2 cellular contexts compared by ENCODE assay signal in the genomic region with DNA sequence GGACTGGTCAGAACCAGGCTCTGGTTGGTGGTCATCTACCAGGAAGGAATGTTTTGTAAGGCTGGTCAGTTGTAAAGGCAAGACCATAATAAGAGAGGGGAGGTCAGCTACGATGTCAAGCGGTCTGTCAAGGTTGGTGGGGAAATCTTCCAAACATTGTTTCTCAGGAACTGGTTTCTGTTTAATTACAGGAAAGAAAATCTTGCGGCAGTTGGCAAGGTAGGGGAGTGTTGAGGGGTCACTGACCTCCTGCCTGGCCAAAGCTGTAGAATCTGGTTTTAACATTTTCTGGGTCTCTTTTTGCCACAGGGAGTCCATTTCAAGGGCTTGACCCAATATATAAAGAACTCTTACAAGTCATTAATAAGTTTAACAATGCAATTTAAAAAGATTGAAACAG.
A peak's percentile ranks its signal among the peaks of the same experiment; 100 is the strongest.
TF ChIP-seq lines count a peak whose summit lies in the region.

No MANE protein-coding gene starts in this region.

TF ChIP-seq in liver, 16 proteins besides CTCF, POLR2A, EP300 and RAD21 (continued from another document):
- TF ChIP-seq, protein P1, sequence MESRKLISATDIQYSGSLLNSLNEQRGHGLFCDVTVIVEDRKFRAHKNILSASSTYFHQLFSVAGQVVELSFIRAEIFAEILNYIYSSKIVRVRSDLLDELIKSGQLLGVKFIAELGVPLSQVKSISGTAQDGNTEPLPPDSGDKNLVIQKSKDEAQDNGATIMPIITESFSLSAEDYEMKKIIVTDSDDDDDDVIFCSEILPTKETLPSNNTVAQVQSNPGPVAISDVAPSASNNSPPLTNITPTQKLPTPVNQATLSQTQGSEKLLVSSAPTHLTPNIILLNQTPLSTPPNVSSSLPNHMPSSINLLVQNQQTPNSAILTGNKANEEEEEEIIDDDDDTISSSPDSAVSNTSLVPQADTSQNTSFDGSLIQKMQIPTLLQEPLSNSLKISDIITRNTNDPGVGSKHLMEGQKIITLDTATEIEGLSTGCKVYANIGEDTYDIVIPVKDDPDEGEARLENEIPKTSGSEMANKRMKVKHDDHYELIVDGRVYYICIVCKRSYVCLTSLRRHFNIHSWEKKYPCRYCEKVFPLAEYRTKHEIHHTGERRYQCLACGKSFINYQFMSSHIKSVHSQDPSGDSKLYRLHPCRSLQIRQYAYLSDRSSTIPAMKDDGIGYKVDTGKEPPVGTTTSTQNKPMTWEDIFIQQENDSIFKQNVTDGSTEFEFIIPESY (IDR thresholded peaks at IDR 0.05) = no peak
- peak; percentile 40 to 50 for TF ChIP-seq RXRA (IDR thresholded peaks at IDR 0.05)
- TF ChIP-seq GABPA (IDR thresholded peaks at IDR 0.05 in 1 of 2, conservative IDR thresholded peaks at IDR 0.05 in 1 of 2) = no peak

TF ChIP-seq in HepG2, 621 proteins besides CTCF, POLR2A, EP300 and RAD21 (continued from another document):
- TF ChIP-seq, protein P2, sequence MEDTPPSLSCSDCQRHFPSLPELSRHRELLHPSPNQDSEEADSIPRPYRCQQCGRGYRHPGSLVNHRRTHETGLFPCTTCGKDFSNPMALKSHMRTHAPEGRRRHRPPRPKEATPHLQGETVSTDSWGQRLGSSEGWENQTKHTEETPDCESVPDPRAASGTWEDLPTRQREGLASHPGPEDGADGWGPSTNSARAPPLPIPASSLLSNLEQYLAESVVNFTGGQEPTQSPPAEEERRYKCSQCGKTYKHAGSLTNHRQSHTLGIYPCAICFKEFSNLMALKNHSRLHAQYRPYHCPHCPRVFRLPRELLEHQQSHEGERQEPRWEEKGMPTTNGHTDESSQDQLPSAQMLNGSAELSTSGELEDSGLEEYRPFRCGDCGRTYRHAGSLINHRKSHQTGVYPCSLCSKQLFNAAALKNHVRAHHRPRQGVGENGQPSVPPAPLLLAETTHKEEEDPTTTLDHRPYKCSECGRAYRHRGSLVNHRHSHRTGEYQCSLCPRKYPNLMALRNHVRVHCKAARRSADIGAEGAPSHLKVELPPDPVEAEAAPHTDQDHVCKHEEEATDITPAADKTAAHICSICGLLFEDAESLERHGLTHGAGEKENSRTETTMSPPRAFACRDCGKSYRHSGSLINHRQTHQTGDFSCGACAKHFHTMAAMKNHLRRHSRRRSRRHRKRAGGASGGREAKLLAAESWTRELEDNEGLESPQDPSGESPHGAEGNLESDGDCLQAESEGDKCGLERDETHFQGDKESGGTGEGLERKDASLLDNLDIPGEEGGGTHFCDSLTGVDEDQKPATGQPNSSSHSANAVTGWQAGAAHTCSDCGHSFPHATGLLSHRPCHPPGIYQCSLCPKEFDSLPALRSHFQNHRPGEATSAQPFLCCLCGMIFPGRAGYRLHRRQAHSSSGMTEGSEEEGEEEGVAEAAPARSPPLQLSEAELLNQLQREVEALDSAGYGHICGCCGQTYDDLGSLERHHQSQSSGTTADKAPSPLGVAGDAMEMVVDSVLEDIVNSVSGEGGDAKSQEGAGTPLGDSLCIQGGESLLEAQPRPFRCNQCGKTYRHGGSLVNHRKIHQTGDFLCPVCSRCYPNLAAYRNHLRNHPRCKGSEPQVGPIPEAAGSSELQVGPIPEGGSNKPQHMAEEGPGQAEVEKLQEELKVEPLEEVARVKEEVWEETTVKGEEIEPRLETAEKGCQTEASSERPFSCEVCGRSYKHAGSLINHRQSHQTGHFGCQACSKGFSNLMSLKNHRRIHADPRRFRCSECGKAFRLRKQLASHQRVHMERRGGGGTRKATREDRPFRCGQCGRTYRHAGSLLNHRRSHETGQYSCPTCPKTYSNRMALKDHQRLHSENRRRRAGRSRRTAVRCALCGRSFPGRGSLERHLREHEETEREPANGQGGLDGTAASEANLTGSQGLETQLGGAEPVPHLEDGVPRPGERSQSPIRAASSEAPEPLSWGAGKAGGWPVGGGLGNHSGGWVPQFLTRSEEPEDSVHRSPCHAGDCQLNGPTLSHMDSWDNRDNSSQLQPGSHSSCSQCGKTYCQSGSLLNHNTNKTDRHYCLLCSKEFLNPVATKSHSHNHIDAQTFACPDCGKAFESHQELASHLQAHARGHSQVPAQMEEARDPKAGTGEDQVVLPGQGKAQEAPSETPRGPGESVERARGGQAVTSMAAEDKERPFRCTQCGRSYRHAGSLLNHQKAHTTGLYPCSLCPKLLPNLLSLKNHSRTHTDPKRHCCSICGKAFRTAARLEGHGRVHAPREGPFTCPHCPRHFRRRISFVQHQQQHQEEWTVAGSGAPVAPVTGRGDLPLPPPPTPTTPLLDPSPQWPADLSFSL (CRISPR knock-in tag; IDR thresholded peaks at IDR 0.05) = no peak
- TF ChIP-seq HNF4A (CRISPR knock-in tag; IDR thresholded peaks at IDR 0.05) (no peak), ZNF652 (CRISPR knock-in tag; IDR thresholded peaks at IDR 0.05; ENCODE audit: borderline replicate concordance, low read depth) (no peak), E2F1 (CRISPR knock-in tag; IDR thresholded peaks at IDR 0.05) (no peak), IRF2 (CRISPR knock-in tag; IDR thresholded peaks at IDR 0.05) (no peak), ATM (IDR thresholded peaks at IDR 0.05; ENCODE audit: borderline replicate concordance) (no peak), TBX2 (CRISPR knock-in tag; IDR thresholded peaks at IDR 0.05; ENCODE audit: borderline replicate concordance) (no peak), ELF4 (CRISPR knock-in tag; IDR thresholded peaks at IDR 0.05; ENCODE audit: borderline replicate concordance) (no peak), ZBTB7B (CRISPR knock-in tag; IDR thresholded peaks at IDR 0.05) (no peak)
- TF ChIP-seq, protein P3, sequence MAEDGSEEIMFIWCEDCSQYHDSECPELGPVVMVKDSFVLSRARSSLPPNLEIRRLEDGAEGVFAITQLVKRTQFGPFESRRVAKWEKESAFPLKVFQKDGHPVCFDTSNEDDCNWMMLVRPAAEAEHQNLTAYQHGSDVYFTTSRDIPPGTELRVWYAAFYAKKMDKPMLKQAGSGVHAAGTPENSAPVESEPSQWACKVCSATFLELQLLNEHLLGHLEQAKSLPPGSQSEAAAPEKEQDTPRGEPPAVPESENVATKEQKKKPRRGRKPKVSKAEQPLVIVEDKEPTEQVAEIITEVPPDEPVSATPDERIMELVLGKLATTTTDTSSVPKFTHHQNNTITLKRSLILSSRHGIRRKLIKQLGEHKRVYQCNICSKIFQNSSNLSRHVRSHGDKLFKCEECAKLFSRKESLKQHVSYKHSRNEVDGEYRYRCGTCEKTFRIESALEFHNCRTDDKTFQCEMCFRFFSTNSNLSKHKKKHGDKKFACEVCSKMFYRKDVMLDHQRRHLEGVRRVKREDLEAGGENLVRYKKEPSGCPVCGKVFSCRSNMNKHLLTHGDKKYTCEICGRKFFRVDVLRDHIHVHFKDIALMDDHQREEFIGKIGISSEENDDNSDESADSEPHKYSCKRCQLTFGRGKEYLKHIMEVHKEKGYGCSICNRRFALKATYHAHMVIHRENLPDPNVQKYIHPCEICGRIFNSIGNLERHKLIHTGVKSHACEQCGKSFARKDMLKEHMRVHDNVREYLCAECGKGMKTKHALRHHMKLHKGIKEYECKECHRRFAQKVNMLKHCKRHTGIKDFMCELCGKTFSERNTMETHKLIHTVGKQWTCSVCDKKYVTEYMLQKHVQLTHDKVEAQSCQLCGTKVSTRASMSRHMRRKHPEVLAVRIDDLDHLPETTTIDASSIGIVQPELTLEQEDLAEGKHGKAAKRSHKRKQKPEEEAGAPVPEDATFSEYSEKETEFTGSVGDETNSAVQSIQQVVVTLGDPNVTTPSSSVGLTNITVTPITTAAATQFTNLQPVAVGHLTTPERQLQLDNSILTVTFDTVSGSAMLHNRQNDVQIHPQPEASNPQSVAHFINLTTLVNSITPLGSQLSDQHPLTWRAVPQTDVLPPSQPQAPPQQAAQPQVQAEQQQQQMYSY (CRISPR knock-in tag; IDR thresholded peaks at IDR 0.05) = no peak
